Comparison of ENCODE assay signal across 1 cellular context in the genomic region with DNA sequence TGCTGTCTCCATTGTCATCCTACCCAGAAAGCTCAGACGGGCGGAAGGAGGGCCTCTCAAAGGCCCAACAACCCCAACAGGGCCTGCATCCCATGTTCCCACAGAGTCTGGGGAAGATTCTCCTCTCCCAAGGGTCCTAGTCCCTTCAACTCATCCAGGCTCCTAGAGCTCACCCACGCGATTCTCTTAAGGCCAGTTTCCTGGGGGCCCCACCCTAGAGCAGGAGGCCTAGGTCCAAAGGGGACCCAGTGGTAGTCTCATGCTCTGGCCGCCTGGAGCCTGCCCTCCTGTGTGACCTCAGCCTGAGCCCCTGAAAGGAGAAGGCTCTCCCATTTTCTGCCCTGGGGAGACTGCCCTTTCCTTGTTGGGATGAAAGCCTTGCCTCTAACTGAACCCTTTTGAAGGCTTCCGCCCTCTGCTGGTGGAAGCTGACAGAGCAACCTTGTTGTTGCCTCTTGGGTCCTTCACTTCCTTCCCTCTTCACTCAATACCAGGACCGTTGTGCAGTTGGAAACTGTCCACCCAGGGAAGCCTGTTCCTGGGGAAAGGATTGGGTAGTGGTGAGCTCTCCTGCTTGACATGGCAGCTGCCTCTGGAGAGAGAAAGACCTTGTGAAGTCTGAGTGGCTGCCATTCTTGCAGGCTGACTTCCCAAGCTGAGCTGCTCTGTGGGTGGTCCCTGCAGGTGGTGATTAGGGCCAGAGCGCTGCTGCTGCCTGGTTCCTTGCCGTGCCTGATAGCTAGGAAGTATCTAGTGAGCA.
A peak's percentile ranks its signal among the peaks of the same experiment; 100 is the strongest.
TF ChIP-seq lines count a peak whose summit lies in the region.

No MANE protein-coding gene starts in this region.

TF ChIP-seq in HepG2, 621 proteins besides CTCF, POLR2A, EP300 and RAD21 (continued from another document and continues in another):
- TF ChIP-seq NCOA2 (CRISPR knock-in tag; IDR thresholded peaks at IDR 0.05) (no peak), MAFG (CRISPR knock-in tag; IDR thresholded peaks at IDR 0.05) (no peak), ZFP62 (CRISPR knock-in tag; IDR thresholded peaks at IDR 0.05) (no peak), ZNF501 (CRISPR knock-in tag; IDR thresholded peaks at IDR 0.05) (no peak), HIVEP1 (CRISPR knock-in tag; IDR thresholded peaks at IDR 0.05) (peak; percentile 41; the same call in 1 of the 2 replicates), ZNF205 (CRISPR knock-in tag; IDR thresholded peaks at IDR 0.05) (no peak), ZNF224 (CRISPR knock-in tag; IDR thresholded peaks at IDR 0.05) (no peak), ZNF44 (CRISPR knock-in tag; IDR thresholded peaks at IDR 0.05) (no peak), NPAS2 (CRISPR knock-in tag; IDR thresholded peaks at IDR 0.05; ENCODE audit: borderline replicate concordance) (no peak), PCBP1 (IDR thresholded peaks at IDR 0.05; ENCODE audit: borderline replicate concordance, low read depth, low read length) (no peak), MED1 (CRISPR knock-in tag; IDR thresholded peaks at IDR 0.05) (no peak), KLF6 (CRISPR knock-in tag; IDR thresholded peaks at IDR 0.05) (no peak), ZNF562 (CRISPR knock-in tag; IDR thresholded peaks at IDR 0.05; ENCODE audit: borderline replicate concordance) (no peak), FOXO1 (CRISPR knock-in tag; IDR thresholded peaks at IDR 0.05) (no peak), TGIF2 (CRISPR knock-in tag; IDR thresholded peaks at IDR 0.05) (no peak), FOXK1 (CRISPR knock-in tag; IDR thresholded peaks at IDR 0.05; ENCODE audit: borderline replicate concordance, low read depth) (no peak), ZNF274 (CRISPR knock-in tag; IDR thresholded peaks at IDR 0.05) (0 out of 2 replicates have a peak, but pooled peaks have one; percentile 34), STAG1 (CRISPR knock-in tag; IDR thresholded peaks at IDR 0.05) (peak; percentile 56), NFE2 (CRISPR knock-in tag; IDR thresholded peaks at IDR 0.05) (no peak), ERF (CRISPR knock-in tag; IDR thresholded peaks at IDR 0.05) (0 out of 2 replicates have a peak, but pooled peaks have one; percentile 13), ZNF572 (CRISPR knock-in tag; IDR thresholded peaks at IDR 0.05) (no peak), ZNF766 (CRISPR knock-in tag; IDR thresholded peaks at IDR 0.05; ENCODE audit: borderline replicate concordance) (no peak), KDM1A (CRISPR knock-in tag; IDR thresholded peaks at IDR 0.05) (no peak), ZMAT3 (CRISPR knock-in tag; conservative IDR thresholded peaks at IDR 0.05) (no peak), ZNF543 (CRISPR knock-in tag; IDR thresholded peaks at IDR 0.05) (no peak), RXRB (CRISPR knock-in tag; IDR thresholded peaks at IDR 0.05; ENCODE audit: borderline replicate concordance) (no peak), SMC3 (IDR thresholded peaks at IDR 0.05; ENCODE audit: low read length) (peak; percentile 79), ZNF3 (CRISPR knock-in tag; IDR thresholded peaks at IDR 0.05) (no peak), ZNF468 (CRISPR knock-in tag; IDR thresholded peaks at IDR 0.05) (no peak), HNRNPUL1 (IDR thresholded peaks at IDR 0.05; ENCODE audit: low read depth, low read length) (no peak), WIZ (CRISPR knock-in tag; IDR thresholded peaks at IDR 0.05) (no peak), HOXD1 (CRISPR knock-in tag; IDR thresholded peaks at IDR 0.05) (no peak), ZFP36L2 (CRISPR knock-in tag; IDR thresholded peaks at IDR 0.05) (no peak), ARNT2 (CRISPR knock-in tag; IDR thresholded peaks at IDR 0.05; ENCODE audit: low read depth) (no peak), ZNF670 (CRISPR knock-in tag; IDR thresholded peaks at IDR 0.05; ENCODE audit: borderline replicate concordance) (no peak)
- TF ChIP-seq, protein P1, sequence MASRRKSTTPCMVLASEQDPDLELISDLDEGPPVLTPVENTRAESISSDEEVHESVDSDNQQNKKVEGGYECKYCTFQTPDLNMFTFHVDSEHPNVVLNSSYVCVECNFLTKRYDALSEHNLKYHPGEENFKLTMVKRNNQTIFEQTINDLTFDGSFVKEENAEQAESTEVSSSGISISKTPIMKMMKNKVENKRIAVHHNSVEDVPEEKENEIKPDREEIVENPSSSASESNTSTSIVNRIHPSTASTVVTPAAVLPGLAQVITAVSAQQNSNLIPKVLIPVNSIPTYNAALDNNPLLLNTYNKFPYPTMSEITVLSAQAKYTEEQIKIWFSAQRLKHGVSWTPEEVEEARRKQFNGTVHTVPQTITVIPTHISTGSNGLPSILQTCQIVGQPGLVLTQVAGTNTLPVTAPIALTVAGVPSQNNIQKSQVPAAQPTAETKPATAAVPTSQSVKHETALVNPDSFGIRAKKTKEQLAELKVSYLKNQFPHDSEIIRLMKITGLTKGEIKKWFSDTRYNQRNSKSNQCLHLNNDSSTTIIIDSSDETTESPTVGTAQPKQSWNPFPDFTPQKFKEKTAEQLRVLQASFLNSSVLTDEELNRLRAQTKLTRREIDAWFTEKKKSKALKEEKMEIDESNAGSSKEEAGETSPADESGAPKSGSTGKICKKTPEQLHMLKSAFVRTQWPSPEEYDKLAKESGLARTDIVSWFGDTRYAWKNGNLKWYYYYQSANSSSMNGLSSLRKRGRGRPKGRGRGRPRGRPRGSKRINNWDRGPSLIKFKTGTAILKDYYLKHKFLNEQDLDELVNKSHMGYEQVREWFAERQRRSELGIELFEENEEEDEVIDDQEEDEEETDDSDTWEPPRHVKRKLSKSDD (CRISPR knock-in tag; IDR thresholded peaks at IDR 0.05; ENCODE audit: low read depth), result no peak
- TF ChIP-seq, protein P2, sequence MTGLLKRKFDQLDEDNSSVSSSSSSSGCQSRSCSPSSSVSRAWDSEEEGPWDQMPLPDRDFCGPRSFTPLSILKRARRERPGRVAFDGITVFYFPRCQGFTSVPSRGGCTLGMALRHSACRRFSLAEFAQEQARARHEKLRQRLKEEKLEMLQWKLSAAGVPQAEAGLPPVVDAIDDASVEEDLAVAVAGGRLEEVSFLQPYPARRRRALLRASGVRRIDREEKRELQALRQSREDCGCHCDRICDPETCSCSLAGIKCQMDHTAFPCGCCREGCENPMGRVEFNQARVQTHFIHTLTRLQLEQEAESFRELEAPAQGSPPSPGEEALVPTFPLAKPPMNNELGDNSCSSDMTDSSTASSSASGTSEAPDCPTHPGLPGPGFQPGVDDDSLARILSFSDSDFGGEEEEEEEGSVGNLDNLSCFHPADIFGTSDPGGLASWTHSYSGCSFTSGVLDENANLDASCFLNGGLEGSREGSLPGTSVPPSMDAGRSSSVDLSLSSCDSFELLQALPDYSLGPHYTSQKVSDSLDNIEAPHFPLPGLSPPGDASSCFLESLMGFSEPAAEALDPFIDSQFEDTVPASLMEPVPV (CRISPR knock-in tag; IDR thresholded peaks at IDR 0.05), result no peak
- TF ChIP-seq, protein P3, sequence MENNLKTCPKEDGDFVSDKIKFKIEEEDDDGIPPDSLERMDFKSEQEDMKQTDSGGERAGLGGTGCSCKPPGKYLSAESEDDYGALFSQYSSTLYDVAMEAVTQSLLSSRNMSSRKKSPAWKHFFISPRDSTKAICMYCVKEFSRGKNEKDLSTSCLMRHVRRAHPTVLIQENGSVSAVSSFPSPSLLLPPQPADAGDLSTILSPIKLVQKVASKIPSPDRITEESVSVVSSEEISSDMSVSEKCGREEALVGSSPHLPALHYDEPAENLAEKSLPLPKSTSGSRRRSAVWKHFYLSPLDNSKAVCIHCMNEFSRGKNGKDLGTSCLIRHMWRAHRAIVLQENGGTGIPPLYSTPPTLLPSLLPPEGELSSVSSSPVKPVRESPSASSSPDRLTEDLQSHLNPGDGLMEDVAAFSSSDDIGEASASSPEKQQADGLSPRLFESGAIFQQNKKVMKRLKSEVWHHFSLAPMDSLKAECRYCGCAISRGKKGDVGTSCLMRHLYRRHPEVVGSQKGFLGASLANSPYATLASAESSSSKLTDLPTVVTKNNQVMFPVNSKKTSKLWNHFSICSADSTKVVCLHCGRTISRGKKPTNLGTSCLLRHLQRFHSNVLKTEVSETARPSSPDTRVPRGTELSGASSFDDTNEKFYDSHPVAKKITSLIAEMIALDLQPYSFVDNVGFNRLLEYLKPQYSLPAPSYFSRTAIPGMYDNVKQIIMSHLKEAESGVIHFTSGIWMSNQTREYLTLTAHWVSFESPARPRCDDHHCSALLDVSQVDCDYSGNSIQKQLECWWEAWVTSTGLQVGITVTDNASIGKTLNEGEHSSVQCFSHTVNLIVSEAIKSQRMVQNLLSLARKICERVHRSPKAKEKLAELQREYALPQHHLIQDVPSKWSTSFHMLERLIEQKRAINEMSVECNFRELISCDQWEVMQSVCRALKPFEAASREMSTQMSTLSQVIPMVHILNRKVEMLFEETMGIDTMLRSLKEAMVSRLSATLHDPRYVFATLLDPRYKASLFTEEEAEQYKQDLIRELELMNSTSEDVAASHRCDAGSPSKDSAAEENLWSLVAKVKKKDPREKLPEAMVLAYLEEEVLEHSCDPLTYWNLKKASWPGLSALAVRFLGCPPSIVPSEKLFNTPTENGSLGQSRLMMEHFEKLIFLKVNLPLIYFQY (CRISPR knock-in tag; IDR thresholded peaks at IDR 0.05; ENCODE audit: borderline replicate concordance), result no peak
- TF ChIP-seq, protein P4, sequence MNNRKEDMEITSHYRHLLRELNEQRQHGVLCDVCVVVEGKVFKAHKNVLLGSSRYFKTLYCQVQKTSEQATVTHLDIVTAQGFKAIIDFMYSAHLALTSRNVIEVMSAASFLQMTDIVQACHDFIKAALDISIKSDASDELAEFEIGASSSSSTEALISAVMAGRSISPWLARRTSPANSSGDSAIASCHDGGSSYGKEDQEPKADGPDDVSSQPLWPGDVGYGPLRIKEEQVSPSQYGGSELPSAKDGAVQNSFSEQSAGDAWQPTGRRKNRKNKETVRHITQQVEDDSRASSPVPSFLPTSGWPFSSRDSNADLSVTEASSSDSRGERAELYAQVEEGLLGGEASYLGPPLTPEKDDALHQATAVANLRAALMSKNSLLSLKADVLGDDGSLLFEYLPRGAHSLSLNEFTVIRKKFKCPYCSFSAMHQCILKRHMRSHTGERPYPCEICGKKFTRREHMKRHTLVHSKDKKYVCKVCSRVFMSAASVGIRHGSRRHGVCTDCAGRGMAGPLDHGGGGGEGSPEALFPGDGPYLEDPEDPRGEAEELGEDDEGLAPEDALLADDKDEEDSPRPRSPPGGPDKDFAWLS (CRISPR knock-in tag; IDR thresholded peaks at IDR 0.05; ENCODE audit: borderline replicate concordance), result no peak
- TF ChIP-seq, protein P5, sequence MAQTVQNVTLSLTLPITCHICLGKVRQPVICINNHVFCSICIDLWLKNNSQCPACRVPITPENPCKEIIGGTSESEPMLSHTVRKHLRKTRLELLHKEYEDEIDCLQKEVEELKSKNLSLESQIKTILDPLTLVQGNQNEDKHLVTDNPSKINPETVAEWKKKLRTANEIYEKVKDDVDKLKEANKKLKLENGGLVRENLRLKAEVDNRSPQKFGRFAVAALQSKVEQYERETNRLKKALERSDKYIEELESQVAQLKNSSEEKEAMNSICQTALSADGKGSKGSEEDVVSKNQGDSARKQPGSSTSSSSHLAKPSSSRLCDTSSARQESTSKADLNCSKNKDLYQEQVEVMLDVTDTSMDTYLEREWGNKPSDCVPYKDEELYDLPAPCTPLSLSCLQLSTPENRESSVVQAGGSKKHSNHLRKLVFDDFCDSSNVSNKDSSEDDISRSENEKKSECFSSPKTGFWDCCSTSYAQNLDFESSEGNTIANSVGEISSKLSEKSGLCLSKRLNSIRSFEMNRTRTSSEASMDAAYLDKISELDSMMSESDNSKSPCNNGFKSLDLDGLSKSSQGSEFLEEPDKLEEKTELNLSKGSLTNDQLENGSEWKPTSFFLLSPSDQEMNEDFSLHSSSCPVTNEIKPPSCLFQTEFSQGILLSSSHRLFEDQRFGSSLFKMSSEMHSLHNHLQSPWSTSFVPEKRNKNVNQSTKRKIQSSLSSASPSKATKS (CRISPR knock-in tag; IDR thresholded peaks at IDR 0.05), result no peak
- TF ChIP-seq, protein P6, sequence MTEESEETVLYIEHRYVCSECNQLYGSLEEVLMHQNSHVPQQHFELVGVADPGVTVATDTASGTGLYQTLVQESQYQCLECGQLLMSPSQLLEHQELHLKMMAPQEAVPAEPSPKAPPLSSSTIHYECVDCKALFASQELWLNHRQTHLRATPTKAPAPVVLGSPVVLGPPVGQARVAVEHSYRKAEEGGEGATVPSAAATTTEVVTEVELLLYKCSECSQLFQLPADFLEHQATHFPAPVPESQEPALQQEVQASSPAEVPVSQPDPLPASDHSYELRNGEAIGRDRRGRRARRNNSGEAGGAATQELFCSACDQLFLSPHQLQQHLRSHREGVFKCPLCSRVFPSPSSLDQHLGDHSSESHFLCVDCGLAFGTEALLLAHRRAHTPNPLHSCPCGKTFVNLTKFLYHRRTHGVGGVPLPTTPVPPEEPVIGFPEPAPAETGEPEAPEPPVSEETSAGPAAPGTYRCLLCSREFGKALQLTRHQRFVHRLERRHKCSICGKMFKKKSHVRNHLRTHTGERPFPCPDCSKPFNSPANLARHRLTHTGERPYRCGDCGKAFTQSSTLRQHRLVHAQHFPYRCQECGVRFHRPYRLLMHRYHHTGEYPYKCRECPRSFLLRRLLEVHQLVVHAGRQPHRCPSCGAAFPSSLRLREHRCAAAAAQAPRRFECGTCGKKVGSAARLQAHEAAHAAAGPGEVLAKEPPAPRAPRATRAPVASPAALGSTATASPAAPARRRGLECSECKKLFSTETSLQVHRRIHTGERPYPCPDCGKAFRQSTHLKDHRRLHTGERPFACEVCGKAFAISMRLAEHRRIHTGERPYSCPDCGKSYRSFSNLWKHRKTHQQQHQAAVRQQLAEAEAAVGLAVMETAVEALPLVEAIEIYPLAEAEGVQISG (CRISPR knock-in tag; IDR thresholded peaks at IDR 0.05), result 0 out of 2 replicates have a peak, but pooled peaks have one; percentile 20
- TF ChIP-seq, protein P7, sequence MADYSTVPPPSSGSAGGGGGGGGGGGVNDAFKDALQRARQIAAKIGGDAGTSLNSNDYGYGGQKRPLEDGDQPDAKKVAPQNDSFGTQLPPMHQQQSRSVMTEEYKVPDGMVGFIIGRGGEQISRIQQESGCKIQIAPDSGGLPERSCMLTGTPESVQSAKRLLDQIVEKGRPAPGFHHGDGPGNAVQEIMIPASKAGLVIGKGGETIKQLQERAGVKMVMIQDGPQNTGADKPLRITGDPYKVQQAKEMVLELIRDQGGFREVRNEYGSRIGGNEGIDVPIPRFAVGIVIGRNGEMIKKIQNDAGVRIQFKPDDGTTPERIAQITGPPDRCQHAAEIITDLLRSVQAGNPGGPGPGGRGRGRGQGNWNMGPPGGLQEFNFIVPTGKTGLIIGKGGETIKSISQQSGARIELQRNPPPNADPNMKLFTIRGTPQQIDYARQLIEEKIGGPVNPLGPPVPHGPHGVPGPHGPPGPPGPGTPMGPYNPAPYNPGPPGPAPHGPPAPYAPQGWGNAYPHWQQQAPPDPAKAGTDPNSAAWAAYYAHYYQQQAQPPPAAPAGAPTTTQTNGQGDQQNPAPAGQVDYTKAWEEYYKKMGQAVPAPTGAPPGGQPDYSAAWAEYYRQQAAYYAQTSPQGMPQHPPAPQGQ (CRISPR knock-in tag; IDR thresholded peaks at IDR 0.05; ENCODE audit: borderline replicate concordance), result no peak
- TF ChIP-seq, protein P8, sequence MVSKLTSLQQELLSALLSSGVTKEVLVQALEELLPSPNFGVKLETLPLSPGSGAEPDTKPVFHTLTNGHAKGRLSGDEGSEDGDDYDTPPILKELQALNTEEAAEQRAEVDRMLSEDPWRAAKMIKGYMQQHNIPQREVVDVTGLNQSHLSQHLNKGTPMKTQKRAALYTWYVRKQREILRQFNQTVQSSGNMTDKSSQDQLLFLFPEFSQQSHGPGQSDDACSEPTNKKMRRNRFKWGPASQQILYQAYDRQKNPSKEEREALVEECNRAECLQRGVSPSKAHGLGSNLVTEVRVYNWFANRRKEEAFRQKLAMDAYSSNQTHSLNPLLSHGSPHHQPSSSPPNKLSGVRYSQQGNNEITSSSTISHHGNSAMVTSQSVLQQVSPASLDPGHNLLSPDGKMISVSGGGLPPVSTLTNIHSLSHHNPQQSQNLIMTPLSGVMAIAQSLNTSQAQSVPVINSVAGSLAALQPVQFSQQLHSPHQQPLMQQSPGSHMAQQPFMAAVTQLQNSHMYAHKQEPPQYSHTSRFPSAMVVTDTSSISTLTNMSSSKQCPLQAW (CRISPR knock-in tag; IDR thresholded peaks at IDR 0.05), result no peak
